8 cellular contexts compared by ENCODE assay signal in the genomic region with DNA sequence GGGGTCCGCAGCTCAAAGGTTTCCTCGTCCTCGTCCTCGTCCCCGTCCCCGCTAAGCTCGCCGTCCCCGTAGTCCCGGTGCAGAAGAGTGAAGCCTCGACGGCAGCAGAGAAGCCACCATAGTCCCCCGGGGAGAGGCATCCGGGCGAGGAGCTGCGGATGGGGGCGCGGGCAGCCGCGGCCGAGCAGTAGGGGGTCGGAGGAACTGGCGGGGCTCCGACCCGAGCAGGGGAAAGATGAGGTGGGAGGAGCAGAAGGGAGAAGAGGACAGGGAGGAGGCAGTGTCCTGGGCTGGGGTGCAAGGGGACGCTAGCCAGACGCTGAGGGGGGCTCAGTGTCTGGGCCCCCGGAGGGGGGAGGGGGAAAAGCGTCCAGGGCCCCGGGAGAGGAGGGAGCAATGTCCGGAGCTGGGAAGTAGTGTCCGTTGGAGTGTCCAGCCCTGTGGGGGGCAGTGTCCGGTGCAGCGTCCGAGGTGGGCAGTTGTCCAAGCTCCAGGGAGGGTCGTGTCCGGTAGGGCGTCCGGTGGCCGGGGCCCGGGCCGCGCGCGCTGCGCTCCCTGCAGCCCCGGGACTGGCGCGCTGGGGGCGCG.
DNase-seq lines count a peak whose midpoint lies in the region; FAIRE-seq lines count a peak whose summit lies in the region.

PLEKHH3 (minus strand) TSS at position 571 of the 588 bp plus-strand sequence; CDS start at position 140, 431 bp downstream.

- H3K9me3 ChIP-seq in effector memory CD4-positive, alpha-beta T cell (ENCODE audit: control insufficient read depth, low read length): no peaks in the 10 kb centered on the region
- H3K9me3 ChIP-seq in mucosa of stomach (ENCODE audit: control insufficient read depth, low read length): no peaks in the 10 kb centered on the region

- H3K36me3 Mint-ChIP-seq in activated naive CD4-positive, alpha-beta T cell treated with anti-CD3 and anti-CD28 coated beads, Interleukin-2, amount 50 U/mL, for 24 hours: no peaks in the 10 kb centered on the region

- H3K4me3 Mint-ChIP-seq in activated naive CD4-positive, alpha-beta T cell treated with anti-CD3 and anti-CD28 coated beads, Interleukin-2, amount 50 U/mL, for 24 hours: peak within 1 kb of the TSS; percentile 91

- peaks cover 23% of the 10 kb centered on the region for H3K27me3 Mint-ChIP-seq in activated naive CD4-positive, alpha-beta T cell treated with anti-CD3 and anti-CD28 coated beads, Interleukin-2, amount 50 U/mL, for 24 hours

- H3K9ac ChIP-seq in mucosa of stomach (ENCODE audit: low read length): peak within 1 kb of the TSS; percentile 93

- H3K4me1 Mint-ChIP-seq in activated naive CD4-positive, alpha-beta T cell treated with anti-CD3 and anti-CD28 coated beads, Interleukin-2, amount 50 U/mL, for 24 hours: peaks cover 46% of the 10 kb centered on the region

- peak within 1 kb of the TSS; percentile 72 for H3K27ac Mint-ChIP-seq in activated naive CD4-positive, alpha-beta T cell treated with anti-CD3 and anti-CD28 coated beads, Interleukin-2, amount 50 U/mL, for 24 hours

- FAIRE-seq in RCC 7860 (lab: Jason Lieb, UNC): no peak

- H3K27me3 ChIP-seq in effector memory CD4-positive, alpha-beta T cell (replicated peaks; ENCODE audit: control insufficient read depth, insufficient read depth, low read length, poor library complexity, severe bottlenecking): peaks cover 49% of the 10 kb centered on the region
- peaks cover 2% of the 10 kb centered on the region for H3K27me3 ChIP-seq in mucosa of stomach (ENCODE audit: control insufficient read depth, insufficient read depth, low read length)

- DNase-seq in activated naive CD4-positive, alpha-beta T cell treated with Interleukin-2 at 50 U/mL for 16 hours: no peak
- DNase-seq in RCC 7860 (ENCODE audit: low spot score) (peak; percentile 6), SKM-1 (lab: John Stamatoyannopoulos, UW; ENCODE audit: unreplicated experiment) (no peak), GM19238 (ENCODE audit: insufficient read length, low spot score) (no peak)
- DNase-seq in effector memory CD4-positive, alpha-beta T cell: no peak
- DNase-seq in effector CD8-positive, alpha-beta T cell (lab: John Stamatoyannopoulos, UW): no peak

- peaks cover 62% of the 10 kb centered on the region for H3K4me1 ChIP-seq in effector memory CD4-positive, alpha-beta T cell (ENCODE audit: control insufficient read depth, insufficient read depth, low read length, poor library complexity, severe bottlenecking)
- peaks cover 49% of the 10 kb centered on the region for H3K4me1 ChIP-seq in mucosa of stomach (ENCODE audit: control insufficient read depth, insufficient read depth, low read length)

- H3K27ac ChIP-seq in effector memory CD4-positive, alpha-beta T cell (ENCODE audit: insufficient read depth, low read length, poor library complexity, severe bottlenecking): peak within 1 kb of the TSS; percentile 63

- no peaks in the 10 kb centered on the region for H3K36me3 ChIP-seq in effector memory CD4-positive, alpha-beta T cell (ENCODE audit: control insufficient read depth, insufficient read depth, low read length)
- H3K36me3 ChIP-seq in mucosa of stomach (ENCODE audit: control insufficient read depth, insufficient read depth, low read length): peaks cover 9% of the 10 kb centered on the region

- no peaks in the 10 kb centered on the region for H3K9me3 Mint-ChIP-seq in activated naive CD4-positive, alpha-beta T cell treated with anti-CD3 and anti-CD28 coated beads, Interleukin-2, amount 50 U/mL, for 24 hours

- H3K4me3 ChIP-seq in effector memory CD4-positive, alpha-beta T cell (ENCODE audit: insufficient read depth, low read depth, low read length, poor library complexity, severe bottlenecking): peak within 1 kb of the TSS; percentile 76
- H3K4me3 ChIP-seq in mucosa of stomach (ENCODE audit: low read length): peak within 1 kb of the TSS; percentile 92
